In the genomic region with DNA sequence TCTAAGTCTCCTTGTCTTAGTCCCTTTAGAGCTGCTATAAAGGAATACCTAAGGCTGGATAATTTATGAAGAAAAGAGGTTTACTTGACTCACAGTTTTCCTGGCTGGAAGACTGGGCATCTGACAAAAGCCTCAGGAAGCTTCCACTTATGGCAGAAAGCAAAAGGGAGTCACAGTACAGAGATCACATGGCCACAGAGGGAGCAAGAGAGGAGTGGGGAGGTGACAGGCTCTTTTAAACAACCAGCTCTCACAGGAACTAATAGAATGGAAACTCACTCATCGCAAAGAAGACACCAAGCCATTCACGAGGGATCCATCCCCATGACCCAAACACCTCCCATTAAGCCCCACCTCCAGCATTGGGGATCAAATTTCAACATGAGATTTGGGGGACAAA, we compare ENCODE assay signal across 17 cellular contexts.
"Had no signal": no experiment of that assay in that cellular context is flagged by ENCODE, and none has a peak within 500 bp of the region (broad histone marks: within the 10 kb centered on the region; RNA-seq: fewer than 3 reads in every experiment).

No MANE protein-coding gene starts in this region.

- H3K27ac ChIP-seq: body of pancreas, coronary artery, hepatocyte, pancreas, sigmoid colon, spleen had no signal

- H3K27me3 ChIP-seq: adrenal gland, body of pancreas, hepatocyte, pancreas, sigmoid colon, spleen had no signal

- H3K4me2 ChIP-seq: hepatocyte had no signal

- H3K36me3 ChIP-seq: adrenal gland, pancreas, sigmoid colon, spleen had no signal

- DNase-seq: activated CD4-positive, alpha-beta memory T cell treated with anti-CD3 and anti-CD28 coated beads for 36 hours; activated CD4-positive, alpha-beta T cell treated with anti-CD3 and anti-CD28 coated beads for 1 hour; activated CD8-positive, alpha-beta memory T cell treated with anti-CD3 and anti-CD28 coated beads, Interleukin-2, amount 10 ng/mL, durations not matched to agents 7 days and 5 days; activated effector memory CD4-positive, alpha-beta T cell treated with Interleukin-2 at 50 U/mL for 16 hours; activated T-cell treated with anti-CD3 and anti-CD28 coated beads, Interleukin-2, amount 50 U/mL, for 24 hours; adrenal gland; body of pancreas; central memory CD4-positive, alpha-beta T cell; naive B cell; pancreas; sigmoid colon; spleen; stimulated activated naive CD8-positive, alpha-beta T cell treated with anti-CD3 and anti-CD28 coated beads, Interleukin-15, amount 100 ng/mL, for 72 hours; T1000 had no signal

- H2AFZ ChIP-seq: hepatocyte had no signal

- H3K9me3 ChIP-seq: adrenal gland, body of pancreas, pancreas, sigmoid colon, spleen had no signal

- H3K4me3 ChIP-seq: adrenal gland, body of pancreas, coronary artery, hepatocyte, pancreas, sigmoid colon, spleen had no signal

- H3K4me1 ChIP-seq: spleen had no signal

- FAIRE-seq: keratinocyte, pancreas had no signal
